ENCODE assay signal across 21 cellular contexts in the genomic region with DNA sequence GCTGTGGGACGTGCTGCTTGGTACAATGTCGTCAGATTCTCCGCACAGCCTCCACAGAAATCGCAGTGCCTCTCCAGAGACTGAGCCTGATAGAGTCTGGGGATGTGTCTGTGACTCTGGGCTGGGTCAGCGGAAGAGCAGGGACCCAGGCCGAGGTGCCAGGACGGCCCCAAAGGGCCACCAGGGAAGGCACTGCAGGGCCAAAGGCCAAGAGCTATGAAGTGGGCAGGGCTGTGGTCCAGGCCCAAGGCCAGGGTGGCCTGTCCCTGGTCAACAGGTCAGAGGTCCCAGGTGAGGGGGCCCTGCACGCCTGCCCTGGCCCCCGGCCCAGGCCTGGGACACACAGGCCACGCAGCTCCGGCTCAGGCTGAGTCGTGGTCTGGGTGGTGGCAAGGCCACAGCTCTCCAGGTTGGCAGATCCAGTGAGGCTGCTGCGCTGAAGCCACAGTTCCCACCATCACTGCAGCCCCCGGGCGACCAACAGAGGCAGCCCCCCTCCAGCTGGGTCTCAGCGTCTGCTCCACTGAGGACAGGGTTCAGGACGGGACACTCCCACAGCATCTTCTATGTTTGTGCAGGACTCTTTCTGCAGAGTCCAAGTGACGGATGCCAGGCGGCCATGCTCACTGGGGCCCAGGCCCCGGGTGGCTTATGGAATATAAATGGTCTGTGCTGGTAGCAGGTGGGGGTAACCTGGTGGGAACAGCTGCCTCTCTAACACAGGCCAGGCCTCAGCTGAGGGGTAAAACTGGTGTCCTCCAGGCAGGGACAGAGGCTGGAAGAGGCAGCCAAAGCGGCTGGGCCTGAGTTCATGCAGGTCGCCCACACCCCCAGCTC. TPM values are rescaled to one million over a fixed set of nuclear protein-coding genes. Genes with fewer than 3 reads are reported as not detected.
DNase-seq lines count a peak whose midpoint lies in the region; ATAC-seq and TF ChIP-seq lines count a peak whose summit lies in the region.
"Had no signal": no experiment of that assay in that cellular context is flagged by ENCODE, and none has a peak within 500 bp of the region (broad histone marks: within the 10 kb centered on the region; RNA-seq: fewer than 3 reads in every experiment).

No MANE protein-coding gene starts in this region.

- no peaks in the 10 kb centered on the region for H3K36me3 ChIP-seq in body of pancreas (replicated peaks in 1 of 2; ENCODE audit: insufficient read depth in 1 of 2, low read depth in 2 of 2)
- H3K36me3 ChIP-seq in liver (ENCODE audit: control insufficient read depth in 4 of 4, insufficient read depth in 3 of 4, low read depth in 1 of 4, low read length in 3 of 4): no peaks in the 10 kb centered on the region
- no peaks in the 10 kb centered on the region for H3K36me3 ChIP-seq in sigmoid colon
- H3K36me3 ChIP-seq in WERI-Rb-1: no peaks in the 10 kb centered on the region
- H3K36me3 ChIP-seq: ascending aorta, neutrophil had no signal

- peak overlapping the region in 1 of 2 donors; percentile 16 for H3K9ac ChIP-seq in liver (ENCODE audit: low read depth in 1 of 2, low read length in 2 of 2)

- WGBS in body of pancreas, 2 donors: 83% methylated on average over 4 to 21 of the region's 22 CpGs
- 55% methylated on average over 22 of the region's 22 CpGs for WGBS in liver
- 94% methylated on average over 22 of the region's 22 CpGs for WGBS in sigmoid colon, 2 donors

- no peaks in the 10 kb centered on the region for H3K9me3 ChIP-seq in body of pancreas
- no peaks in the 10 kb centered on the region for H3K9me3 ChIP-seq in liver (ENCODE audit: control insufficient read depth in 4 of 4, low read length in 3 of 4)
- H3K9me3 ChIP-seq in sigmoid colon: no peaks in the 10 kb centered on the region
- no peaks in the 10 kb centered on the region for H3K9me3 ChIP-seq in WERI-Rb-1 (ENCODE audit: severe bottlenecking)
- H3K9me3 ChIP-seq: ascending aorta, neutrophil had no signal

- TF ChIP-seq RAD21 in liver (IDR thresholded peaks at IDR 0.05): no peak

- DNase-seq in body of pancreas: peak in 2 of 4 donors; percentile 7 to 16
- DNase-seq in sigmoid colon: peak; percentile 53
- no peak for DNase-seq in WERI-Rb-1
- no peak for DNase-seq in cerebellar nuclear complex (lab: John Stamatoyannopoulos, UW)
- DNase-seq: activated naive CD4-positive, alpha-beta T cell treated with anti-CD3 and anti-CD28 coated beads, Interleukin-2, amount 10 ng/mL, durations not matched to agents 7 days and 5 days; activated T-cell treated with anti-CD3 and anti-CD28 coated beads, Interleukin-2, amount 50 U/mL, for 48 hours; NCI-H1436; retina; SIG-M5 had no signal

- intact Hi-C loops in body of pancreas (cut with DNase I) (no loop called here), sigmoid colon (cut with DNase I) (no loop called here)

- TF ChIP-seq CTCF in 22Rv1 (IDR thresholded peaks at IDR 0.05) (no peak), body of pancreas (IDR thresholded peaks at IDR 0.05) (no peak), liver (IDR thresholded peaks at IDR 0.05; ENCODE audit: low read depth, low read length, missing input control) (no peak), sigmoid colon (IDR thresholded peaks at IDR 0.05) (no peak), WERI-Rb-1 (IDR thresholded peaks at IDR 0.05; ENCODE audit: low read depth, low read length) (no peak)

- H3K27me3 ChIP-seq in body of pancreas (no peaks in the 10 kb centered on the region), liver (ENCODE audit: control insufficient read depth in 4 of 4, insufficient read depth in 4 of 4, low read length in 3 of 4) (no peaks in the 10 kb centered on the region), sigmoid colon (no peaks in the 10 kb centered on the region), WERI-Rb-1 (ENCODE audit: insufficient read depth, low read depth, severe bottlenecking) (no peaks in the 10 kb centered on the region)
- H3K27me3 ChIP-seq: ascending aorta, neutrophil had no signal

- ATAC-seq in body of pancreas (no peak), HG02759 (IDR thresholded peaks at IDR 0.05; ENCODE audit: unreplicated experiment) (no peak), GM21737 (IDR thresholded peaks at IDR 0.05; ENCODE audit: unreplicated experiment) (no peak)
- ATAC-seq: stimulated activated effector memory CD8-positive, alpha-beta T cell treated with anti-CD3 and anti-CD28 coated beads, Interleukin-12 subunit alpha, Interleukin-12 subunit beta, amount 100 ng/mL, for 72 hours had no signal

- TF ChIP-seq POLR2A in body of pancreas (IDR thresholded peaks at IDR 0.05): no peak
- no peak for TF ChIP-seq POLR2A in sigmoid colon (IDR thresholded peaks at IDR 0.05)

- H3K4me1 ChIP-seq in body of pancreas (peaks cover 72% of the 10 kb centered on the region), liver (ENCODE audit: control insufficient read depth in 4 of 4, insufficient read depth in 4 of 4, low read length in 3 of 4) (peaks cover 37 to 58% (median 49%) of the 10 kb centered on the region in 4 donors), sigmoid colon (peaks cover 0 to 28% (median 27%) of the 10 kb centered on the region in 4 donors)

- TF ChIP-seq EP300 in sigmoid colon (IDR thresholded peaks at IDR 0.05): no peak

- no peak overlapping the region for H3K4me3 ChIP-seq in body of pancreas
- no peak overlapping the region for H3K4me3 ChIP-seq in liver (ENCODE audit: low read depth in 1 of 3, low read length in 3 of 3)
- no peak overlapping the region for H3K4me3 ChIP-seq in sigmoid colon
- H3K4me3 ChIP-seq in WERI-Rb-1 (ENCODE audit: low read depth, low read length): no peak overlapping the region
- H3K4me3 ChIP-seq: ascending aorta had no signal

- H3K27ac ChIP-seq in 22Rv1 (peak overlapping the region; percentile 99), body of pancreas (peak overlapping the region in 3 of 4 donors; percentile 99 to 100 (median 99)), liver (ENCODE audit: low read depth in 1 of 2, low read length in 2 of 2) (peak overlapping the region; percentile 49 to 67), sigmoid colon (no peak overlapping the region), WERI-Rb-1 (no peak overlapping the region)
- H3K27ac ChIP-seq: ascending aorta, VCaP had no signal

TF ChIP-seq in liver, 16 proteins besides CTCF, POLR2A, EP300 and RAD21 (continues in another document):
- TF ChIP-seq FOXA1 (IDR thresholded peaks at IDR 0.05) (no peak), HNF4A (conservative IDR thresholded peaks at IDR 0.05) (peak; percentile 84 to 89), GABPA (IDR thresholded peaks at IDR 0.05 in 1 of 2, conservative IDR thresholded peaks at IDR 0.05 in 1 of 2) (no peak), NR2F2 (IDR thresholded peaks at IDR 0.05) (peak; percentile 61), TAF1 (conservative IDR thresholded peaks at IDR 0.05) (no peak), FOXA2 (IDR thresholded peaks at IDR 0.05) (peak; percentile 5), YY1 (IDR thresholded peaks at IDR 0.05) (no peak), ATF3 (IDR thresholded peaks at IDR 0.05) (no peak), SP1 (IDR thresholded peaks at IDR 0.05) (peak; percentile 49), JUND (IDR thresholded peaks at IDR 0.05) (no peak)
- TF ChIP-seq, protein P1, sequence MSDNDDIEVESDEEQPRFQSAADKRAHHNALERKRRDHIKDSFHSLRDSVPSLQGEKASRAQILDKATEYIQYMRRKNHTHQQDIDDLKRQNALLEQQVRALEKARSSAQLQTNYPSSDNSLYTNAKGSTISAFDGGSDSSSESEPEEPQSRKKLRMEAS (IDR thresholded peaks at IDR 0.05): peak; percentile 55
- TF ChIP-seq, protein P2, sequence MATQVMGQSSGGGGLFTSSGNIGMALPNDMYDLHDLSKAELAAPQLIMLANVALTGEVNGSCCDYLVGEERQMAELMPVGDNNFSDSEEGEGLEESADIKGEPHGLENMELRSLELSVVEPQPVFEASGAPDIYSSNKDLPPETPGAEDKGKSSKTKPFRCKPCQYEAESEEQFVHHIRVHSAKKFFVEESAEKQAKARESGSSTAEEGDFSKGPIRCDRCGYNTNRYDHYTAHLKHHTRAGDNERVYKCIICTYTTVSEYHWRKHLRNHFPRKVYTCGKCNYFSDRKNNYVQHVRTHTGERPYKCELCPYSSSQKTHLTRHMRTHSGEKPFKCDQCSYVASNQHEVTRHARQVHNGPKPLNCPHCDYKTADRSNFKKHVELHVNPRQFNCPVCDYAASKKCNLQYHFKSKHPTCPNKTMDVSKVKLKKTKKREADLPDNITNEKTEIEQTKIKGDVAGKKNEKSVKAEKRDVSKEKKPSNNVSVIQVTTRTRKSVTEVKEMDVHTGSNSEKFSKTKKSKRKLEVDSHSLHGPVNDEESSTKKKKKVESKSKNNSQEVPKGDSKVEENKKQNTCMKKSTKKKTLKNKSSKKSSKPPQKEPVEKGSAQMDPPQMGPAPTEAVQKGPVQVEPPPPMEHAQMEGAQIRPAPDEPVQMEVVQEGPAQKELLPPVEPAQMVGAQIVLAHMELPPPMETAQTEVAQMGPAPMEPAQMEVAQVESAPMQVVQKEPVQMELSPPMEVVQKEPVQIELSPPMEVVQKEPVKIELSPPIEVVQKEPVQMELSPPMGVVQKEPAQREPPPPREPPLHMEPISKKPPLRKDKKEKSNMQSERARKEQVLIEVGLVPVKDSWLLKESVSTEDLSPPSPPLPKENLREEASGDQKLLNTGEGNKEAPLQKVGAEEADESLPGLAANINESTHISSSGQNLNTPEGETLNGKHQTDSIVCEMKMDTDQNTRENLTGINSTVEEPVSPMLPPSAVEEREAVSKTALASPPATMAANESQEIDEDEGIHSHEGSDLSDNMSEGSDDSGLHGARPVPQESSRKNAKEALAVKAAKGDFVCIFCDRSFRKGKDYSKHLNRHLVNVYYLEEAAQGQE (IDR thresholded peaks at IDR 0.05): peak; percentile 11

RNA-seq across cellular contexts. Expression of gene PIM3, which starts 4.8 kb away (rescaled TPM):
- total RNA-seq in body of pancreas (10 to 100 TPM; 57.3 to 98.9 TPM), liver (10 to 100 TPM; 14.5 to 33.8 TPM), sigmoid colon (10 to 100 TPM; 26.3 to 50.0 (median 41.8) TPM)
- polyA plus RNA-seq in liver (10 to 100 TPM; 22.3 to 44.0 TPM), sigmoid colon (100 to 1,000 TPM in 1 of 3 donors, 10 to 100 TPM in 2; 34.8 to 126 (median 60.1) TPM)

RNA-seq across cellular contexts. Expression of gene CRELD2, which starts 37.4 kb away (rescaled TPM):
- 100 to 1,000 TPM in 1 of 2 donors, 10 to 100 TPM in 1; 73.9 to 201 TPM for total RNA-seq in body of pancreas
- 10 to 100 TPM; 17.2 to 98.1 TPM for total RNA-seq in liver
- polyA plus RNA-seq in liver: 10 to 100 TPM; 34.2 to 80.0 TPM
- 10 to 100 TPM; 15.5 to 26.5 (median 23.1) TPM for total RNA-seq in sigmoid colon
- 10 to 100 TPM in 2 of 3 donors, 1 to 10 TPM in 1; 9.2 to 97.7 (median 11.4) TPM for polyA plus RNA-seq in sigmoid colon

RNA-seq across cellular contexts. Expression of gene ALG12, which starts 37.6 kb away (rescaled TPM):
- total RNA-seq in body of pancreas: 10 to 100 TPM; 16.2 to 17.9 TPM
- 10 to 100 TPM; 10.4 to 20.2 TPM for total RNA-seq in liver
- polyA plus RNA-seq in liver: 10 to 100 TPM; 12.5 to 15.6 TPM
- 10 to 100 TPM; 11.4 to 23.9 (median 15.4) TPM for total RNA-seq in sigmoid colon
- 10 to 100 TPM in 1 of 3 donors, 1 to 10 TPM in 2; 1.8 to 15.9 (median 2.1) TPM for polyA plus RNA-seq in sigmoid colon

RNA-seq across cellular contexts. Expression of gene IL17REL, which starts 56.8 kb away (rescaled TPM):
- total RNA-seq in body of pancreas (not detected), liver (under 1 TPM in 1 of 2 donors, not detected in 1; under 0.01 TPM), sigmoid colon (not detected)
- polyA plus RNA-seq in liver (not detected), sigmoid colon (1 to 10 TPM in 1 of 3 donors, not detected in 2; 1.6 TPM)
- total RNA-seq: A673; ascending aorta; H4; T-helper 1 cell treated with Interleukin-12 subunit alpha and Interleukin-12 subunit beta and Interleukin-4 antibody, amounts not matched to agents 30 ng/mL and 1 ng/mL, for 36 hours; urinary bladder had no signal

Comparison
In these comparisons a context has a peak if more than half of its experiments do, and no peak if none do; other contexts are left out.
1. H3K27ac ChIP-seq: peak in 22Rv1 (single experiment), body of pancreas (3 of 4) and liver (2 of 2); none in sigmoid colon (0 of 4) and WERI-Rb-1 (single experiment).